ENCODE assay signal across 7 cellular contexts in the genomic region with DNA sequence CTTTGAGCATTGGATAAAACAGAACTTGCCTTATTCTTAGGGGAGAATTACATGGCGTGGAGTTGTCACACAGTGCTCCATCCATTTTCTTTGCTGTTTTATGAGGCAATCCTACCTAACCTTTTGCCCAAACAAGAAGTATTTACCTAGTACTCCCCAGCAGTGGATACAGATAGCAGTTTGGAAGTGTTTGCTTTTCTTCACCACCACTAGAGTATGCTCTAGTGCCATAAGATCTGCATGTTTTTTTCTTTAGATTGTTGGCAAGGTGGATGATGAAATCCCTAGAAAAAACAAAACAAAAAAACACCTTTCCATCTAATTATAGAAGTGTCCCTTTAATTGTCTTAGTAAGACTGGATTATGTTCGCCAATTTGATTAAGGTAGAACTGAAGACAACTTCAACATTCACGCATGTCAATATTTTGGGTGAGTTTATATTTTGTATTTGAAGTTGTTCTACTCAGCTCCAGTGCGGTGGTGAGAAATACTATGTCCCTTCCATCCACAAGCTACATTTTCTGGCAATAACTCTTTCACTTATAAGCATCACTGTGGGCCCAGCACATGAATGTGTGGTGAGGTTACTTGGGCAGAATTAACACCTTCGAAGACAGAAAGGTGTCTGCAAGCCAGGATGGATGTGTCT. TPM values are rescaled to one million over a fixed set of nuclear protein-coding genes. Genes with fewer than 3 reads are reported as not detected.
A peak's percentile ranks its signal among the peaks of the same experiment; 100 is the strongest.
DNase-seq lines count a peak whose midpoint lies in the region; TF ChIP-seq lines count a peak whose summit lies in the region.

No MANE protein-coding gene starts in this region.

- intact Hi-C loops in sigmoid colon (cut with DNase I), result no loop called here

- TF ChIP-seq CTCF in GM12872 (IDR thresholded peaks at IDR 0.05; ENCODE audit: insufficient read depth, low read depth, low read length) (peak; percentile 69), sigmoid colon (IDR thresholded peaks at IDR 0.05) (no peak)

- H3K4me3 ChIP-seq in sigmoid colon, result no peak overlapping the region

- H3K9me3 ChIP-seq in sigmoid colon, result no peaks in the 10 kb centered on the region

- H3K27me3 ChIP-seq in sigmoid colon, result peaks cover 0 to 10% (median 0%) of the 10 kb centered on the region in 3 donors

- WGBS in sigmoid colon, 2 donors, result 36 to 70% methylated on average over 5 of the region's 5 CpGs

- TF ChIP-seq EP300 in sigmoid colon (IDR thresholded peaks at IDR 0.05), result no peak

- no peak for TF ChIP-seq POLR2A in sigmoid colon (IDR thresholded peaks at IDR 0.05)

- DNase-seq in NCI-H146 treated with DMSO at 0.1 percent for 48 hours (lab: John Stamatoyannopoulos, UW; ENCODE audit: unreplicated experiment) (peak; percentile 39), astrocyte of the hippocampus (ENCODE audit: low read depth, low spot score) (peak; percentile 60), lung microvascular endothelial cell (ENCODE audit: low read depth in 2 of 2) (peak; percentile 44 to 45), sigmoid colon (no peak), NOMO-1 (lab: John Stamatoyannopoulos, UW; ENCODE audit: unreplicated experiment in 2 of 2) (no peak)
- no peak for DNase-seq in effector CD8-positive, alpha-beta T cell (lab: John Stamatoyannopoulos, UW)

- no peaks in the 10 kb centered on the region for H3K4me1 ChIP-seq in sigmoid colon

- no peak overlapping the region for H3K27ac ChIP-seq in sigmoid colon

- no peaks in the 10 kb centered on the region for H3K36me3 ChIP-seq in sigmoid colon

RNA-seq across cellular contexts. Expression of gene TMEM260, which starts 23.6 kb away (rescaled TPM):
- 7.0 and 10.1 TPM in 2 replicates for total RNA-seq in lung microvascular endothelial cell
- 10 to 100 TPM; 10.3 to 15.0 (median 12.4) TPM for total RNA-seq in sigmoid colon
- 1 to 10 TPM; 1.6 to 8.8 (median 1.8) TPM for polyA plus RNA-seq in sigmoid colon

Comparison
In these comparisons a context has a peak if more than half of its experiments do, and no peak if none do; other contexts are left out.
1. DNase-seq: peak in NCI-H146 treated with DMSO at 0.1 percent for 48 hours (single experiment), astrocyte of the hippocampus (single experiment) and lung microvascular endothelial cell (2 of 2); none in sigmoid colon (single experiment), NOMO-1 (0 of 2) and effector CD8-positive, alpha-beta T cell (single experiment).